ENCODE assay signal across 15 cellular contexts in genomic region chr3:171383206-171384018, GRCh38.
A peak's percentile ranks its signal among the peaks of the same experiment; 100 is the strongest.
DNase-seq lines count a peak whose midpoint lies in the region; ATAC-seq, FAIRE-seq and TF ChIP-seq lines count a peak whose summit lies in the region.
"Had no signal": no experiment of that assay in that cellular context is flagged by ENCODE, and none has a peak within 500 bp of the region (broad histone marks: within the 10 kb centered on the region; RNA-seq: fewer than 3 reads in every experiment).

No MANE protein-coding gene starts in this region.

- H3K27me3 ChIP-seq in ascending aorta: no peaks in the 10 kb centered on the region
- H3K27me3 ChIP-seq: stomach had no signal

- no peak for TF ChIP-seq CTCF in neural crest cell (conservative IDR thresholded peaks at IDR 0.05)
- TF ChIP-seq CTCF in ascending aorta (IDR thresholded peaks at IDR 0.05): no peak

- no peaks in the 10 kb centered on the region for H3K27me3 Mint-ChIP-seq in neural crest cell (ENCODE audit: low read depth)
- H3K27me3 Mint-ChIP-seq: activated B cell treated with CpG ODN at 0.5 μM for 24 hours; central memory CD8-positive, alpha-beta T cell had no signal

- H3K36me3 ChIP-seq in ascending aorta: no peaks in the 10 kb centered on the region
- H3K36me3 ChIP-seq: stomach had no signal

- intact Hi-C loops in ascending aorta (cut with DNase I): no loop called here

- no peaks in the 10 kb centered on the region for H3K9me3 ChIP-seq in ascending aorta
- H3K9me3 ChIP-seq: stomach had no signal

- peak overlapping the region; percentile 92 for H3K27ac Mint-ChIP-seq in neural crest cell (ENCODE audit: unreplicated experiment)
- H3K27ac Mint-ChIP-seq: activated B cell treated with CpG ODN at 0.5 μM for 24 hours had no signal

- no peak for TF ChIP-seq POLR2A in GM12892 (IDR thresholded peaks at IDR 0.05; ENCODE audit: low read depth, low read length)

- FAIRE-seq in GM12892 (lab: Jason Lieb, UNC): peak; percentile 42
- FAIRE-seq: islet of Langerhans had no signal

- H3K27ac ChIP-seq in caudate nucleus (ENCODE audit: low read depth, low read length) (peak overlapping the region; percentile 88), ascending aorta (no peak overlapping the region)
- H3K27ac ChIP-seq: HL-60, stomach had no signal

- H3K36me3 Mint-ChIP-seq in neural crest cell (ENCODE audit: low read depth): no peaks in the 10 kb centered on the region

- DNase-seq in GM12892 (ENCODE audit: insufficient read length) (no peak), caudate nucleus (lab: John Stamatoyannopoulos, UW) (peak in 20 of 61 donors; percentile 14 to 68 (median 30)), neural crest cell (ENCODE audit: low read depth, low spot score) (peak; percentile 7), ascending aorta (ENCODE audit: low spot score in 2 of 2) (no peak), NCI-H2081 treated with DMSO at 0.1 percent for 48 hours (lab: John Stamatoyannopoulos, UW) (no peak), SW 1271 (lab: John Stamatoyannopoulos, UW) (no peak), NAMALWA (ENCODE audit: low spot score) (no peak)
- DNase-seq: activated B cell treated with CpG ODN at 0.5 μM for 24 hours, DMS153, NCI-H526 treated with DMSO at 0.1 percent for 48 hours, stomach had no signal

- no peaks in the 10 kb centered on the region for H3K9me3 Mint-ChIP-seq in neural crest cell
- H3K9me3 Mint-ChIP-seq: activated B cell treated with CpG ODN at 0.5 μM for 24 hours; central memory CD8-positive, alpha-beta T cell had no signal

- peaks cover 0 to 7% of the 10 kb centered on the region in 2 donors for H3K4me1 ChIP-seq in ascending aorta

- no peak overlapping the region for H3K4me3 ChIP-seq in ascending aorta
- H3K4me3 ChIP-seq: stomach had no signal

- peak; percentile 54 for ATAC-seq in HG03095 (IDR thresholded peaks at IDR 0.05; ENCODE audit: unreplicated experiment)

- H3K4me1 Mint-ChIP-seq in neural crest cell: peaks cover 55% of the 10 kb centered on the region
- H3K4me1 Mint-ChIP-seq: activated B cell treated with CpG ODN at 0.5 μM for 24 hours had no signal

- H3K4me3 Mint-ChIP-seq in neural crest cell: peak overlapping the region; percentile 2
- H3K4me3 Mint-ChIP-seq: activated B cell treated with CpG ODN at 0.5 μM for 24 hours; central memory CD8-positive, alpha-beta T cell had no signal
